In genomic region chr4:83536649-83537352, GRCh38 we compare ENCODE assay signal across 8 cellular contexts. TPM values are rescaled to one million over a fixed set of nuclear protein-coding genes. Genes with fewer than 3 reads are reported as not detected.
DNase-seq lines count a peak whose midpoint lies in the region; ATAC-seq and TF ChIP-seq lines count a peak whose summit lies in the region.

No MANE protein-coding gene starts in this region.

- H3K4me3 Mint-ChIP-seq in natural killer cell = peak overlapping the region; percentile 92

- H3K4me2 ChIP-seq in BLaER1 = peak overlapping the region; percentile 99

- intact Hi-C loops in natural killer cell (cut with micrococcal nuclease) = no loop called here

- peak overlapping the region in 1 of 2 donors; percentile 75 for H3K27ac Mint-ChIP-seq in natural killer cell

- H3K27ac ChIP-seq in BLaER1 = no peak overlapping the region
- H3K27ac ChIP-seq in effector memory CD4-positive, alpha-beta T cell (ENCODE audit: insufficient read depth, low read length, poor library complexity, severe bottlenecking) = no peak overlapping the region

- H3K4me3 ChIP-seq in BLaER1 = peak overlapping the region; percentile 78
- peak overlapping the region; percentile 50 for H3K4me3 ChIP-seq in MG63
- H3K4me3 ChIP-seq in effector memory CD4-positive, alpha-beta T cell (ENCODE audit: insufficient read depth, low read depth, low read length, poor library complexity, severe bottlenecking) = peak overlapping the region; percentile 85

- H3K27me3 ChIP-seq in BLaER1 (peaks cover 32% of the 10 kb centered on the region), MG63 (peaks cover 12% of the 10 kb centered on the region; the same call in 1 of the 2 replicates)
- H3K27me3 ChIP-seq in effector memory CD4-positive, alpha-beta T cell (replicated peaks; ENCODE audit: control insufficient read depth, insufficient read depth, low read length, poor library complexity, severe bottlenecking) = no peaks in the 10 kb centered on the region

- H3K36me3 ChIP-seq in BLaER1 = no peaks in the 10 kb centered on the region
- no peaks in the 10 kb centered on the region for H3K36me3 ChIP-seq in MG63
- H3K36me3 ChIP-seq in effector memory CD4-positive, alpha-beta T cell (ENCODE audit: control insufficient read depth, insufficient read depth, low read length) = no peaks in the 10 kb centered on the region

- H3K9me3 ChIP-seq in BLaER1 (no peaks in the 10 kb centered on the region), MG63 (no peaks in the 10 kb centered on the region)
- H3K9me3 ChIP-seq in effector memory CD4-positive, alpha-beta T cell (ENCODE audit: control insufficient read depth, low read length) = no peaks in the 10 kb centered on the region

- ATAC-seq in natural killer cell (no peak), HG03342 (IDR thresholded peaks at IDR 0.05; ENCODE audit: unreplicated experiment) (no peak), HG02973 (IDR thresholded peaks at IDR 0.05; ENCODE audit: unreplicated experiment) (no peak), HG03571 (IDR thresholded peaks at IDR 0.05; ENCODE audit: unreplicated experiment) (no peak)

- peaks cover 13% of the 10 kb centered on the region; the same call in 1 of the 2 replicates for H3K4me1 ChIP-seq in BLaER1
- H3K4me1 ChIP-seq in effector memory CD4-positive, alpha-beta T cell (ENCODE audit: control insufficient read depth, insufficient read depth, low read length, poor library complexity, severe bottlenecking) = peaks cover 8% of the 10 kb centered on the region

- H3K27me3 Mint-ChIP-seq in natural killer cell (ENCODE audit: low read depth in 2 of 2) = peaks cover 31 to 42% of the 10 kb centered on the region in 2 donors

- TF ChIP-seq CTCF in natural killer cell (IDR thresholded peaks at IDR 0.05) = no peak

- H3K36me3 Mint-ChIP-seq in natural killer cell = no peaks in the 10 kb centered on the region

- H3K9ac ChIP-seq in BLaER1 = peak overlapping the region; percentile 64; the same call in 1 of the 2 replicates

- DNase-seq in MG63 = no peak
- DNase-seq in effector memory CD4-positive, alpha-beta T cell = no peak
- no peak for DNase-seq in natural killer cell
- no peak for DNase-seq in NCI-H524 (lab: John Stamatoyannopoulos, UW)

- peaks cover 16 to 21% of the 10 kb centered on the region in 2 donors for H3K4me1 Mint-ChIP-seq in natural killer cell

- no peaks in the 10 kb centered on the region for H3K9me3 Mint-ChIP-seq in natural killer cell

- H4K20me1 ChIP-seq in BLaER1 = no peaks in the 10 kb centered on the region

RNA-seq across cellular contexts. Expression of gene GPAT3, which starts 0.9 kb away (rescaled TPM):
- total RNA-seq in MG63 (2014; rRNA removed; shearing (Covaris generic); ENCODE audit: low replicate concordance) = 0.16 TPM in 1 of 2 replicates, not detected in the other
- total RNA-seq in natural killer cell = 10 to 100 TPM in 1 of 3 donors, 1 to 10 TPM in 1, under 1 TPM in 1; 0.54 to 11.3 (median 1.2) TPM

RNA-seq across cellular contexts. Expression of gene ABRAXAS1, which starts 51.9 kb away (rescaled TPM):
- total RNA-seq in MG63 (2014; rRNA removed; shearing (Covaris generic); ENCODE audit: low replicate concordance) = 1.7 and 2.4 TPM in 2 replicates
- 10 to 100 TPM; 10.7 to 14.0 (median 13.9) TPM for total RNA-seq in natural killer cell
